17 cellular contexts compared by ENCODE assay signal in genomic region chr7:77282897-77283296, GRCh38.
DNase-seq lines count a peak whose midpoint lies in the region; ATAC-seq, FAIRE-seq and TF ChIP-seq lines count a peak whose summit lies in the region.
"Had no signal": no experiment of that assay in that cellular context is flagged by ENCODE, and none has a peak within 500 bp of the region (broad histone marks: within the 10 kb centered on the region; RNA-seq: fewer than 3 reads in every experiment).

No MANE protein-coding gene starts in this region.

- no peak for DNase-seq in left ventricle myocardium inferior
- DNase-seq in left ventricle myocardium superior = no peak
- no peak for DNase-seq in epithelial cell of proximal tubule (ENCODE audit: low read depth)
- DNase-seq in SKM-1 treated with dmso at 0.1 percent for 144 hours (lab: John Stamatoyannopoulos, UW; ENCODE audit: unreplicated experiment) = no peak
- no peak for DNase-seq in urothelium cell line (ENCODE audit: low spot score)
- no peak for DNase-seq in HTR-8/SVneo (ENCODE audit: insufficient read length, low spot score)
- DNase-seq: Caco-2, NCI-H1417, NCI-H1930, NCI-H2171, NCI-H510A, NCI-H82, RPMI8226 had no signal

- no peak overlapping the region for H3K9ac ChIP-seq in rectal smooth muscle tissue (ENCODE audit: low read length)

- H3K27me3 ChIP-seq in left ventricle myocardium inferior (ENCODE audit: low read depth) = no peaks in the 10 kb centered on the region
- H3K27me3 ChIP-seq in rectal smooth muscle tissue (ENCODE audit: control insufficient read depth, insufficient read depth, low read length) = no peaks in the 10 kb centered on the region

- peak overlapping the region; percentile 61 for H3K27ac ChIP-seq in left ventricle myocardium inferior (replicated peaks)
- H3K27ac ChIP-seq in rectal smooth muscle tissue (ENCODE audit: low read depth, low read length) = peak overlapping the region; percentile 44
- H3K27ac ChIP-seq: A549, C4-2B had no signal

- intact Hi-C loops in left ventricle myocardium inferior (cut with micrococcal nuclease) (no loop called here), left ventricle myocardium superior (cut with micrococcal nuclease) (no loop called here)

- ATAC-seq in left ventricle myocardium superior = no peak
- ATAC-seq: A549 had no signal

- no peak for FAIRE-seq in urothelium cell line (lab: Jason Lieb, UNC)
- no peak for FAIRE-seq in HTR-8/SVneo (lab: Jason Lieb, UNC)
- FAIRE-seq: A549, H54 had no signal

- H3K36me3 ChIP-seq in left ventricle myocardium inferior = peaks cover 3% of the 10 kb centered on the region
- H3K36me3 ChIP-seq in rectal smooth muscle tissue (ENCODE audit: control insufficient read depth, insufficient read depth, low read length) = peaks cover 6% of the 10 kb centered on the region

- peaks cover 30% of the 10 kb centered on the region for H3K4me1 ChIP-seq in left ventricle myocardium inferior
- H3K4me1 ChIP-seq in rectal smooth muscle tissue (ENCODE audit: control insufficient read depth, insufficient read depth, low read length) = peaks cover 25% of the 10 kb centered on the region
- H3K4me1 ChIP-seq: A549, Caco-2 had no signal

- TF ChIP-seq CTCF in left ventricle myocardium inferior (IDR thresholded peaks at IDR 0.05; ENCODE audit: borderline replicate concordance) = no peak
- TF ChIP-seq CTCF in epithelial cell of proximal tubule (conservative IDR thresholded peaks at IDR 0.05; ENCODE audit: low read depth, low read length) = no peak

- H3K4me3 ChIP-seq in left ventricle myocardium inferior (no peak overlapping the region), epithelial cell of proximal tubule (ENCODE audit: low read depth, low read length) (peak overlapping the region; percentile 34), rectal smooth muscle tissue (ENCODE audit: low read length) (peak overlapping the region; percentile 16)
- H3K4me3 ChIP-seq: A549 had no signal

- H3K9me3 ChIP-seq in left ventricle myocardium inferior (replicated peaks) = no peaks in the 10 kb centered on the region
- H3K9me3 ChIP-seq: Caco-2 had no signal
